8 cellular contexts compared by ENCODE assay signal in genomic region chr18:48922801-48923730, GRCh38. TPM values are rescaled to one million over a fixed set of nuclear protein-coding genes. Genes with fewer than 3 reads are reported as not detected.
DNase-seq lines count a peak whose midpoint lies in the region; ATAC-seq, FAIRE-seq and TF ChIP-seq lines count a peak whose summit lies in the region.

No MANE protein-coding gene starts in this region.

- in situ Hi-C loops in Panc1 (cut with HindIII; ENCODE audit: low pct_unique_long_range_greater_than_20kb, low sequenced_read_pairs), result loop anchor here (5.0 kb wide), 1 partner anchor 81 kb away; no protein-coding TSS in a partner anchor

- CTCF ChIA-PET in Panc1 (lab: Charles Lee), result no interaction called here

- peak overlapping the region; percentile 79 for H2AK5ac ChIP-seq in mesenchymal stem cell (ENCODE audit: low read length, severe bottlenecking)

- DNase-seq in GM12892 (ENCODE audit: insufficient read length) (no peak), Panc1 (ENCODE audit: low read depth, low spot score) (no peak), coronary artery (ENCODE audit: low spot score) (peak; percentile 83), mesenchymal stem cell (peak; percentile 96), NCI-H82 (lab: John Stamatoyannopoulos, UW) (no peak), left lobe of liver (ENCODE audit: low spot score) (no peak)
- no peak for DNase-seq in stimulated activated CD4-positive, alpha-beta T cell treated with anti-CD3 and anti-CD28 coated beads, Interleukin-4, amount 100 ng/mL, for 24 hours

- ATAC-seq in Panc1, result peak; percentile 59
- ATAC-seq in left lobe of liver, result no peak

- peak overlapping the region; percentile 86 for H4K91ac ChIP-seq in mesenchymal stem cell (ENCODE audit: low read length)

- H3K23ac ChIP-seq in mesenchymal stem cell (ENCODE audit: low read length in 2 of 2), result peak overlapping the region in 1 of 2 experiments; percentile 9

- 13% methylated on average over 16 of the region's 21 CpGs for WGBS in mesenchymal stem cell
- 14% methylated on average over 21 of the region's 21 CpGs for WGBS in urinary bladder

- H3K36me3 ChIP-seq in Panc1 (ENCODE audit: control insufficient read depth, insufficient read depth, low read length) (no peaks in the 10 kb centered on the region; the same call in 1 of the 2 replicates), mesenchymal stem cell (ENCODE audit: control insufficient read depth in 1 of 2, insufficient read depth in 2 of 2, low read depth in 1 of 2, low read length in 2 of 2) (peaks cover 51 to 52% of the 10 kb centered on the region in 2 experiments), urinary bladder (ENCODE audit: insufficient read depth) (peaks cover 2% of the 10 kb centered on the region)

- H3K9ac ChIP-seq in mesenchymal stem cell (ENCODE audit: low read length), result peak overlapping the region; percentile 73

- no peaks in the 10 kb centered on the region for H3K9me3 ChIP-seq in Panc1 (ENCODE audit: control insufficient read depth, insufficient read depth, low read depth, low read length)
- H3K9me3 ChIP-seq in mesenchymal stem cell (ENCODE audit: control insufficient read depth, low read length), result no peaks in the 10 kb centered on the region

- peaks cover 8% of the 10 kb centered on the region for H3K79me1 ChIP-seq in mesenchymal stem cell (replicated peaks; ENCODE audit: low read length, poor library complexity, severe bottlenecking)

- peak; percentile 21 for FAIRE-seq in GM12892 (lab: Jason Lieb, UNC)

- no peak overlapping the region for H2AFZ ChIP-seq in mesenchymal stem cell (ENCODE audit: low read depth, low read length)

- peak overlapping the region; percentile 8 for H2BK5ac ChIP-seq in mesenchymal stem cell (ENCODE audit: low read depth, low read length, poor library complexity, severe bottlenecking)

- H3K4me3 ChIP-seq in Panc1 (ENCODE audit: low read depth in 2 of 2, low read length in 2 of 2) (peak overlapping the region in 1 of 2 experiments; percentile 27; a peak in 2 of 4 replicates), coronary artery (peak overlapping the region; percentile 63), mesenchymal stem cell (ENCODE audit: insufficient read depth in 1 of 2, low read depth in 1 of 2, low read length in 2 of 2) (peak overlapping the region in 1 of 2 experiments; percentile 59), urinary bladder (ENCODE audit: low read depth, low read length) (peak overlapping the region; percentile 11)

- BruUV-seq in Panc1 (replicated peaks; lab: Mats Ljungman, UMichigan), result no TSS peak

- H3K27me3 ChIP-seq in Panc1 (ENCODE audit: control insufficient read depth, insufficient read depth, low read length) (no peaks in the 10 kb centered on the region), mesenchymal stem cell (ENCODE audit: control insufficient read depth in 1 of 2, insufficient read depth in 1 of 2, low read length in 2 of 2) (no peaks in the 10 kb centered on the region)

- peak overlapping the region in 1 of 2 experiments; percentile 31 for H3K14ac ChIP-seq in mesenchymal stem cell (ENCODE audit: low read length in 2 of 2)

- no peak for TF ChIP-seq POLR2A in GM12892 (IDR thresholded peaks at IDR 0.05; ENCODE audit: low read depth, low read length)

- H4K8ac ChIP-seq in mesenchymal stem cell (ENCODE audit: low read length), result peak overlapping the region; percentile 92

- H3K27ac ChIP-seq in Panc1 (ENCODE audit: low read length), result peak overlapping the region; percentile 67
- peak overlapping the region; percentile 65 to 90 for H3K27ac ChIP-seq in coronary artery
- peak overlapping the region; percentile 94 for H3K27ac ChIP-seq in mesenchymal stem cell (ENCODE audit: low read length, poor library complexity, severe bottlenecking)
- peak overlapping the region; percentile 18 for H3K27ac ChIP-seq in urinary bladder (ENCODE audit: low read depth)

- H3K4me1 ChIP-seq in Panc1 (ENCODE audit: control insufficient read depth, insufficient read depth, low read length) (peaks cover 71% of the 10 kb centered on the region), mesenchymal stem cell (ENCODE audit: control insufficient read depth, insufficient read depth, low read depth, low read length) (peaks cover 64% of the 10 kb centered on the region), urinary bladder (ENCODE audit: insufficient read depth) (peaks cover 5% of the 10 kb centered on the region)

- peak overlapping the region; percentile 89 for H2BK120ac ChIP-seq in mesenchymal stem cell (ENCODE audit: low read depth, low read length)

- H3K18ac ChIP-seq in mesenchymal stem cell (ENCODE audit: low read depth in 1 of 2, low read length in 2 of 2), result peak overlapping the region; percentile 93 to 96

- peak overlapping the region; percentile 94 for H2BK15ac ChIP-seq in mesenchymal stem cell (ENCODE audit: low read depth, poor library complexity, severe bottlenecking)

- H2BK12ac ChIP-seq in mesenchymal stem cell (ENCODE audit: low read length in 2 of 2), result peak overlapping the region; percentile 6 to 99

- intact Hi-C loops in Panc1 (cut with micrococcal nuclease; ENCODE audit: unreplicated experiment), result loop anchor here (10.0 kb wide), 1 partner anchor 138 kb away; no protein-coding TSS in a partner anchor

- POLR2A ChIA-PET in Panc1 (lab: Charles Lee), result no interaction called here

- peak overlapping the region; percentile 75 to 95 for H3K4ac ChIP-seq in mesenchymal stem cell (ENCODE audit: low read depth in 1 of 2, low read length in 2 of 2)

- TF ChIP-seq CTCF in Panc1 (IDR thresholded peaks at IDR 0.05) (no peak), coronary artery (IDR thresholded peaks at IDR 0.05) (no peak)

- no peak overlapping the region for H3K4me2 ChIP-seq in mesenchymal stem cell (ENCODE audit: low read length, poor library complexity, severe bottlenecking)

RNA-seq across cellular contexts. Expression of gene SMAD7, which starts 27.7 kb away (rescaled TPM):
- polyA plus RNA-seq in GM12892 (2012; ENCODE audit: missing spikeins), result 13.8 TPM
- total RNA-seq in Panc1 (2021; ENCODE audit: unreplicated experiment), result 21.3 TPM
- 14.5 TPM for polyA plus RNA-seq in Panc1 (2012; ENCODE audit: insufficient read length)
- polyA plus RNA-seq in mesenchymal stem cell (2013, experiment 1 of 2), result 9.6 TPM
- 9.9 TPM for polyA plus RNA-seq in mesenchymal stem cell (2013, experiment 2 of 2)
- total RNA-seq in urinary bladder, result 25.6 TPM
- polyA plus RNA-seq in urinary bladder, result 31.5 TPM
- 12.4 TPM for total RNA-seq in left lobe of liver

Comparison
In these comparisons a context has a peak if more than half of its experiments do, and no peak if none do; other contexts are left out.
1. DNase-seq: peak in coronary artery (single experiment) and mesenchymal stem cell (single experiment); none in GM12892 (single experiment), Panc1 (single experiment), NCI-H82 (single experiment), left lobe of liver (single experiment) and stimulated activated CD4-positive, alpha-beta T cell treated with anti-CD3 and anti-CD28 coated beads, Interleukin-4, amount 100 ng/mL, for 24 hours (single experiment).
2. H3K27ac ChIP-seq: peak in every context shown above with its lines; median percentile 94 in mesenchymal stem cell; 78 in coronary artery; 67 in Panc1; 18 in urinary bladder.